19 cellular contexts compared by ENCODE assay signal in genomic region chr3:188259611-188260010, GRCh38.
"Had no signal": no experiment of that assay in that cellular context is flagged by ENCODE, and none has a peak within 500 bp of the region (broad histone marks: within the 10 kb centered on the region; RNA-seq: fewer than 3 reads in every experiment).

No MANE protein-coding gene starts in this region.

- H3K27me3 ChIP-seq: breast epithelium, testis had no signal

- DNase-seq: activated CD8-positive, alpha-beta memory T cell treated with anti-CD3 and anti-CD28 coated beads, Interleukin-2, amount 10 ng/mL, durations not matched to agents 7 days and 5 days; activated effector memory CD4-positive, alpha-beta T cell treated with anti-CD3 and anti-CD28 coated beads, Interleukin-2, amount 50 U/mL, for 16 hours; activated T-cell treated with anti-CD3 and anti-CD28 coated beads, Interleukin-2, amount 50 U/mL, for 4 hours; amygdala; effector CD4-positive, alpha-beta T cell; hippocampal formation; kidney glomerular epithelial cell; lower lobe of right lung; nucleus accumbens; stimulated activated CD4-positive, alpha-beta T cell treated with anti-CD3 and anti-CD28 coated beads, Interleukin-4, amount 100 ng/mL, for 1 hour; stimulated activated CD8-positive, alpha-beta memory T cell treated with anti-CD3 and anti-CD28 coated beads, Interleukin-4, amount 100 ng/mL, for 48 hours; stimulated activated naive CD8-positive, alpha-beta T cell treated with anti-CD3 and anti-CD28 coated beads, Interleukin-15, Interleukin-2, amounts not matched to agents 100 U/mL and 50 U/mL, for 24 hours; T-helper 2 cell; testis had no signal

- ATAC-seq: activated CD4-positive, CD25-positive, alpha-beta regulatory T cell treated with anti-CD3 and anti-CD28 coated beads, Interleukin-2, amount 50 U/mL, for 24 hours; activated CD8-positive, alpha-beta memory T cell treated with anti-CD3 and anti-CD28 coated beads, Interleukin-2, amount 10 ng/mL, durations not matched to agents 7 days and 5 days; activated naive CD4-positive, alpha-beta T cell treated with anti-CD3 and anti-CD28 coated beads, Interleukin-2, amount 50 U/mL, for 72 hours; activated T-cell treated with anti-CD3 and anti-CD28 coated beads, Interleukin-2, amount 50 U/mL, for 4 hours; lower lobe of right lung; natural killer cell treated with Interleukin-12 subunit alpha and Interleukin-12 subunit beta and Interleukin-15 and Interleukin-18, amount 100 ng/mL, for 72 hours; stimulated activated naive CD8-positive, alpha-beta T cell treated with anti-CD3 and anti-CD28 coated beads, Interleukin-15, Interleukin-2, amounts not matched to agents 100 U/mL and 50 U/mL, for 24 hours had no signal

- H3K27ac ChIP-seq: lower lobe of right lung, testis had no signal

- H3K9me3 ChIP-seq: breast epithelium, lower lobe of right lung, prostate gland, testis had no signal

- H3K4me3 ChIP-seq: breast epithelium, lower lobe of right lung, prostate gland, testis had no signal

- H3K36me3 ChIP-seq: breast epithelium, lower lobe of right lung, prostate gland had no signal
